ENCODE assay signal across 8 cellular contexts in the genomic region with DNA sequence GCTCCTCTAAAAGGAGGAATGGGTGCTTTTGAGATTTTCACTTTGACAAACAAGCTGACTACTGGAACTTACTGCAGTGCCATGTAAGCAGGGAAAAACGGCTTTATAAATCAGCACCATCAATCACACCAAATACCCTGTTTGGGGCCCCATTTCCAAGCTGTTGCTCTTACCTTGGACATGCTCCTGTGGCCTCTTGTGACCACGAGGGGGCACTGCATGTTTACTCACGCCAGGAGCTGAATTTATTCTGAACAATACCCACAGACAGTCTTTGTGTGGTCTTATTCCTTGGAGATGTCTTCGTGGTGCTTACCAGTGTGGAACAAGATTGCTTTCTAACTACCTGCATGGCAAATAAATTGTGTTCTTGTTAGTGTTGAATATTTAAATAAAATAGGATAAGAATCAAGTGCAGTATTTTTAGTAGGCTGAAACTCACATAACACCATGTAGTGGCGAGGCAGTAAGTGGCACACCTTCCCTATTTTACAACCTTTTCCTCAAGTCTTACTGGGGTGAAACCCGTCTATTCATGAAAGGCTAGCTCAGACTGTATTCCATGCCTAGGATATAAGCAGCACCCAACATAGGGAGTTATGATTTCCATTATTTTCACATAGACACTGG.
DNase-seq lines count a peak whose midpoint lies in the region; ATAC-seq and TF ChIP-seq lines count a peak whose summit lies in the region.

No MANE protein-coding gene starts in this region.

- H3K4me3 ChIP-seq in RWPE2 (ENCODE audit: severe bottlenecking) (no peak overlapping the region), lower lobe of right lung (no peak overlapping the region)

- H3K9me3 ChIP-seq in RWPE2 (ENCODE audit: severe bottlenecking): no peaks in the 10 kb centered on the region
- H3K9me3 ChIP-seq in lower lobe of right lung: no peaks in the 10 kb centered on the region

- H3K27ac ChIP-seq in RWPE2 (ENCODE audit: poor library complexity, severe bottlenecking) (no peak overlapping the region), lower lobe of right lung (no peak overlapping the region)

- intact Hi-C loops in lower lobe of right lung (cut with DNase I): no loop called here

- no peaks in the 10 kb centered on the region for H3K4me1 ChIP-seq in RWPE2 (ENCODE audit: insufficient read depth, poor library complexity, severe bottlenecking)
- H3K4me1 ChIP-seq in lower lobe of right lung: no peaks in the 10 kb centered on the region

- peak; percentile 70 for TF ChIP-seq CTCF in GM20000 (IDR thresholded peaks at IDR 0.05; ENCODE audit: extremely low read depth, missing control alignments)
- peak; percentile 87 for TF ChIP-seq CTCF in RWPE2 (IDR thresholded peaks at IDR 0.05; ENCODE audit: poor library complexity, severe bottlenecking)
- TF ChIP-seq CTCF in lower lobe of right lung (IDR thresholded peaks at IDR 0.05): peak; percentile 74

- TF ChIP-seq EP300 in Ishikawa (IDR thresholded peaks at IDR 0.05; ENCODE audit: borderline replicate concordance): no peak

- TF ChIP-seq RAD21 in Ishikawa (IDR thresholded peaks at IDR 0.05; ENCODE audit: low read depth): peak; percentile 86

- ATAC-seq in RWPE2 (ENCODE audit: low read depth) (peak; percentile 66), lower lobe of right lung (peak; percentile 48 to 52), HG03280 (IDR thresholded peaks at IDR 0.05; ENCODE audit: unreplicated experiment) (no peak)

- H3K27me3 ChIP-seq in RWPE2 (ENCODE audit: insufficient read depth, poor library complexity, severe bottlenecking) (peaks cover 3% of the 10 kb centered on the region), lower lobe of right lung (ENCODE audit: low read depth) (no peaks in the 10 kb centered on the region)

- DNase-seq in ELR (ENCODE audit: low read depth) (peak; percentile 27), GM20000 (ENCODE audit: low spot score) (peak; percentile 37), RWPE2 (ENCODE audit: low spot score) (no peak), lower lobe of right lung (no peak), stromal cell of bone marrow (ENCODE audit: low read depth) (peak; percentile 36)
- peak; percentile 8 for DNase-seq in effector CD4-positive, alpha-beta T cell

- H3K36me3 ChIP-seq in RWPE2 (ENCODE audit: low read depth) (no peaks in the 10 kb centered on the region), lower lobe of right lung (no peaks in the 10 kb centered on the region)

TF ChIP-seq in Ishikawa, 13 proteins besides CTCF, POLR2A, EP300 and RAD21:
- TF ChIP-seq EGR1 (IDR thresholded peaks at IDR 0.05) (no peak), NFIC (IDR thresholded peaks at IDR 0.05) (no peak)
TF ChIP-seq in Ishikawa: peak in this region for 0.

Comparison
In these comparisons a context has a peak if more than half of its experiments do, and no peak if none do; other contexts are left out.
1. DNase-seq: peak in ELR (single experiment), GM20000 (single experiment), effector CD4-positive, alpha-beta T cell (single experiment) and stromal cell of bone marrow (single experiment); none in RWPE2 (single experiment) and lower lobe of right lung (single experiment).
2. Peak in every context shown above with its lines, with median percentiles within 50 percentile points of each other: CTCF ChIP-seq.